ENCODE assay signal across 8 cellular contexts in genomic region chr1:26530540-26530897, GRCh38. TPM values are rescaled to one million over a fixed set of nuclear protein-coding genes. Genes with fewer than 3 reads are reported as not detected.
A peak's percentile ranks its signal among the peaks of the same experiment; 100 is the strongest.
DNase-seq lines count a peak whose midpoint lies in the region; ATAC-seq, FAIRE-seq and TF ChIP-seq lines count a peak whose summit lies in the region.

No MANE protein-coding gene starts in this region.

- peaks cover 1% of the 10 kb centered on the region for H3K9me3 Mint-ChIP-seq in glutamatergic neuron (ENCODE audit: unreplicated experiment)

- H3K9me3 ChIP-seq in SK-N-MC (ENCODE audit: low read depth, low read length) (no peaks in the 10 kb centered on the region), smooth muscle cell (replicated peaks; ENCODE audit: low read depth) (no peaks in the 10 kb centered on the region)

- no peak for FAIRE-seq in D721Med (lab: Jason Lieb, UNC)

- H3K27ac Mint-ChIP-seq in glutamatergic neuron (ENCODE audit: unreplicated experiment): no peak overlapping the region

- no peaks in the 10 kb centered on the region for H3K27me3 ChIP-seq in smooth muscle cell (ENCODE audit: low read depth)

- no peak for TF ChIP-seq CTCF in glutamatergic neuron (IDR thresholded peaks at IDR 0.05; ENCODE audit: partially characterized antibody, unreplicated experiment)
- no peak for TF ChIP-seq CTCF in smooth muscle cell (IDR thresholded peaks at IDR 0.05; ENCODE audit: borderline replicate concordance, insufficient read depth, poor library complexity, severe bottlenecking)
- no peak for TF ChIP-seq CTCF in D721Med (IDR thresholded peaks at IDR 0.05; ENCODE audit: insufficient read depth, missing control alignments)

- ATAC-seq in GM21529 (IDR thresholded peaks at IDR 0.05; ENCODE audit: unreplicated experiment) (peak; percentile 4), HG02623 (IDR thresholded peaks at IDR 0.05; ENCODE audit: unreplicated experiment) (no peak), HG03280 (IDR thresholded peaks at IDR 0.05; ENCODE audit: unreplicated experiment) (no peak), HG02884 (IDR thresholded peaks at IDR 0.05; ENCODE audit: unreplicated experiment) (no peak)

- peak overlapping the region; percentile 98 for H3K4me2 ChIP-seq in smooth muscle cell

- peak overlapping the region; percentile 69 for H3K9ac ChIP-seq in SK-N-MC (ENCODE audit: insufficient read length)
- H3K9ac ChIP-seq in smooth muscle cell (ENCODE audit: low read depth): no peak overlapping the region

- peak overlapping the region; percentile 93 for H2AFZ ChIP-seq in smooth muscle cell (ENCODE audit: low read depth)

- no peaks in the 10 kb centered on the region for H3K4me1 Mint-ChIP-seq in glutamatergic neuron (ENCODE audit: low read depth, unreplicated experiment)

- peak overlapping the region; percentile 85 for H3K4me3 Mint-ChIP-seq in glutamatergic neuron (ENCODE audit: unreplicated experiment)

- no peaks in the 10 kb centered on the region for H3K36me3 Mint-ChIP-seq in glutamatergic neuron (ENCODE audit: unreplicated experiment)

- peaks cover 7% of the 10 kb centered on the region for H3K27me3 Mint-ChIP-seq in glutamatergic neuron (ENCODE audit: unreplicated experiment)

- DNase-seq in SK-N-MC (ENCODE audit: low read depth, low spot score): no peak
- no peak for DNase-seq in glutamatergic neuron
- DNase-seq in smooth muscle cell (lab: John Stamatoyannopoulos, UW; ENCODE audit: unreplicated experiment): no peak
- no peak for DNase-seq in D721Med (ENCODE audit: insufficient read length, low spot score)

- no peak overlapping the region for H3K27ac ChIP-seq in SK-N-MC
- no peak overlapping the region for H3K27ac ChIP-seq in smooth muscle cell (ENCODE audit: low read depth)

- H4K20me1 ChIP-seq in smooth muscle cell (ENCODE audit: low read depth): no peaks in the 10 kb centered on the region

- 31% methylated on average over 4 of the region's 4 CpGs for WGBS in smooth muscle cell (ENCODE audit: low lambda C conversion rate)

- no peaks in the 10 kb centered on the region for H3K36me3 ChIP-seq in SK-N-MC (ENCODE audit: insufficient read depth, low read length)
- no peaks in the 10 kb centered on the region for H3K36me3 ChIP-seq in smooth muscle cell (ENCODE audit: low read depth)

- H3K79me2 ChIP-seq in smooth muscle cell (ENCODE audit: low read depth): no peaks in the 10 kb centered on the region

- peaks cover 15% of the 10 kb centered on the region for H3K4me1 ChIP-seq in smooth muscle cell (ENCODE audit: low read depth)

- H3K4me3 ChIP-seq in SK-N-MC: peak overlapping the region; percentile 84
- H3K4me3 ChIP-seq in smooth muscle cell: peak overlapping the region; percentile 77

- no peaks in the 10 kb centered on the region for H3F3A ChIP-seq in smooth muscle cell (ENCODE audit: low read depth)

RNA-seq across cellular contexts. Expression of gene RPS6KA1, which starts 1.0 kb away (rescaled TPM):
- total RNA-seq in glutamatergic neuron (ENCODE audit: unreplicated experiment): 10.8 TPM
- total RNA-seq in smooth muscle cell: 7.9 and 34.6 TPM in 2 replicates
- 10.1 and 15.8 TPM in 2 replicates for polyA plus RNA-seq in smooth muscle cell

RNA-seq across cellular contexts. Expression of gene HMGN2, which starts 58.3 kb away (rescaled TPM):
- total RNA-seq in glutamatergic neuron (ENCODE audit: unreplicated experiment) (187 TPM), smooth muscle cell (170 TPM in 2 replicates)
- 380 and 448 TPM in 2 replicates for polyA plus RNA-seq in smooth muscle cell
